7 cellular contexts compared by ENCODE assay signal in genomic region chr4:169774466-169775445, GRCh38. TPM values are rescaled to one million over a fixed set of nuclear protein-coding genes. Genes with fewer than 3 reads are reported as not detected.
DNase-seq lines count a peak whose midpoint lies in the region; ATAC-seq, FAIRE-seq and TF ChIP-seq lines count a peak whose summit lies in the region.

No MANE protein-coding gene starts in this region.

- 29 to 31% methylated on average over 27 to 58 of the region's 58 CpGs for WGBS in body of pancreas, 2 donors
- WGBS in liver, result 19% methylated on average over 58 of the region's 58 CpGs
- 32% methylated on average over 28 of the region's 58 CpGs for WGBS in suprapubic skin
- WGBS in small intestine, 3 donors, result 28 to 34% (median 29%) methylated on average over 47 to 58 of the region's 58 CpGs

- H3K27me3 ChIP-seq in RWPE2 (ENCODE audit: insufficient read depth, poor library complexity, severe bottlenecking), result no peaks in the 10 kb centered on the region
- H3K27me3 ChIP-seq in body of pancreas, result peaks cover 0 to 8% of the 10 kb centered on the region in 2 donors
- peaks cover 0 to 7% (median 4%) of the 10 kb centered on the region in 4 donors for H3K27me3 ChIP-seq in liver (ENCODE audit: control insufficient read depth in 4 of 4, insufficient read depth in 4 of 4, low read length in 3 of 4)
- H3K27me3 ChIP-seq in suprapubic skin, result peaks cover 21% of the 10 kb centered on the region
- H3K27me3 ChIP-seq in small intestine (ENCODE audit: control insufficient read depth in 2 of 2, insufficient read depth in 2 of 2, low read length in 2 of 2), result no peaks in the 10 kb centered on the region

- H3K4me3 ChIP-seq in RWPE2 (ENCODE audit: severe bottlenecking) (no peak overlapping the region), body of pancreas (no peak overlapping the region), liver (ENCODE audit: low read depth in 1 of 3, low read length in 3 of 3) (peak overlapping the region in 2 of 3 donors; percentile 26 to 30), suprapubic skin (peak overlapping the region; percentile 28), small intestine (ENCODE audit: low read depth in 1 of 2, low read length in 2 of 2) (no peak overlapping the region)

- peak; percentile 36 for ATAC-seq in RWPE2 (ENCODE audit: low read depth)
- ATAC-seq in body of pancreas, result peak; percentile 47

- no peak for TF ChIP-seq RAD21 in liver (IDR thresholded peaks at IDR 0.05)

- no peak for TF ChIP-seq EP300 in suprapubic skin (IDR thresholded peaks at IDR 0.05)

- H3K4me1 ChIP-seq in RWPE2 (ENCODE audit: insufficient read depth, poor library complexity, severe bottlenecking), result no peaks in the 10 kb centered on the region
- peaks cover 7% of the 10 kb centered on the region for H3K4me1 ChIP-seq in body of pancreas
- H3K4me1 ChIP-seq in liver (ENCODE audit: control insufficient read depth in 4 of 4, insufficient read depth in 4 of 4, low read length in 3 of 4), result peaks cover 0 to 7% (median 4%) of the 10 kb centered on the region in 4 donors
- H3K4me1 ChIP-seq in suprapubic skin, result peaks cover 8% of the 10 kb centered on the region
- H3K4me1 ChIP-seq in small intestine (ENCODE audit: control insufficient read depth in 2 of 2, insufficient read depth in 1 of 2, low read depth in 1 of 2, low read length in 1 of 2), result no peaks in the 10 kb centered on the region

- DNase-seq in RWPE2 (ENCODE audit: low spot score) (no peak), body of pancreas (peak in 3 of 4 donors; percentile 4 to 29 (median 16)), suprapubic skin (ENCODE audit: low spot score in 2 of 2) (no peak), NCI-H2196 treated with DMSO at 0.1 percent for 48 hours (lab: John Stamatoyannopoulos, UW; ENCODE audit: unreplicated experiment) (no peak), small intestine (no peak), DMS79 treated with DMSO at 0.1 percent for 48 hours (lab: John Stamatoyannopoulos, UW) (no peak)

- peak; percentile 34 for TF ChIP-seq CTCF in RWPE2 (IDR thresholded peaks at IDR 0.05; ENCODE audit: poor library complexity, severe bottlenecking)
- peak in 3 of 7 experiments; percentile 13 to 24 (median 19) for TF ChIP-seq CTCF in body of pancreas (IDR thresholded peaks at IDR 0.05)
- TF ChIP-seq CTCF in liver (IDR thresholded peaks at IDR 0.05; ENCODE audit: low read depth, low read length, missing input control), result peak; percentile 2
- TF ChIP-seq CTCF in suprapubic skin (IDR thresholded peaks at IDR 0.05), result no peak

- H3K9me3 ChIP-seq in RWPE2 (ENCODE audit: severe bottlenecking) (no peaks in the 10 kb centered on the region), body of pancreas (no peaks in the 10 kb centered on the region), liver (ENCODE audit: control insufficient read depth in 4 of 4, low read length in 3 of 4) (no peaks in the 10 kb centered on the region), suprapubic skin (no peaks in the 10 kb centered on the region), small intestine (ENCODE audit: control insufficient read depth, low read depth) (no peaks in the 10 kb centered on the region)

- H3K36me3 ChIP-seq in RWPE2 (ENCODE audit: low read depth) (no peaks in the 10 kb centered on the region), body of pancreas (replicated peaks in 1 of 2; ENCODE audit: insufficient read depth in 1 of 2, low read depth in 2 of 2) (no peaks in the 10 kb centered on the region), liver (ENCODE audit: control insufficient read depth in 4 of 4, insufficient read depth in 3 of 4, low read depth in 1 of 4, low read length in 3 of 4) (no peaks in the 10 kb centered on the region), suprapubic skin (no peaks in the 10 kb centered on the region), small intestine (ENCODE audit: control insufficient read depth in 2 of 2, insufficient read depth in 2 of 2, low read length in 2 of 2) (no peaks in the 10 kb centered on the region)

- no peak overlapping the region for H3K27ac ChIP-seq in RWPE2 (ENCODE audit: poor library complexity, severe bottlenecking)
- no peak overlapping the region for H3K27ac ChIP-seq in body of pancreas
- H3K27ac ChIP-seq in liver (ENCODE audit: low read depth in 1 of 2, low read length in 2 of 2), result no peak overlapping the region
- no peak overlapping the region for H3K27ac ChIP-seq in suprapubic skin
- H3K27ac ChIP-seq in small intestine (ENCODE audit: low read depth in 1 of 2, low read length in 1 of 2), result no peak overlapping the region

- FAIRE-seq in small intestine (lab: Jason Lieb, UNC), result no peak

- TF ChIP-seq POLR2A in body of pancreas (IDR thresholded peaks at IDR 0.05) (no peak), suprapubic skin (IDR thresholded peaks at IDR 0.05) (no peak)

- intact Hi-C loops in body of pancreas (cut with DNase I), result no loop called here

- no peak overlapping the region for H3K9ac ChIP-seq in liver (ENCODE audit: low read depth in 1 of 2, low read length in 2 of 2)

TF ChIP-seq in liver, 16 proteins besides CTCF, POLR2A, EP300 and RAD21:
- TF ChIP-seq EGR1 (IDR thresholded peaks at IDR 0.05; ENCODE audit: low read depth in 2 of 2) (no peak), YY1 (IDR thresholded peaks at IDR 0.05) (no peak), ZBTB33 (IDR thresholded peaks at IDR 0.05) (no peak), HNF4G (IDR thresholded peaks at IDR 0.05) (no peak), TAF1 (conservative IDR thresholded peaks at IDR 0.05) (no peak), ATF3 (IDR thresholded peaks at IDR 0.05) (no peak), RXRA (IDR thresholded peaks at IDR 0.05) (no peak), FOXA1 (IDR thresholded peaks at IDR 0.05) (no peak), FOXA2 (IDR thresholded peaks at IDR 0.05) (no peak), SP1 (IDR thresholded peaks at IDR 0.05) (no peak), GABPA (IDR thresholded peaks at IDR 0.05 in 1 of 2, conservative IDR thresholded peaks at IDR 0.05 in 1 of 2) (no peak), NR2F2 (IDR thresholded peaks at IDR 0.05) (no peak), JUND (IDR thresholded peaks at IDR 0.05) (no peak), HNF4A (conservative IDR thresholded peaks at IDR 0.05) (no peak)
- TF ChIP-seq, protein P1, sequence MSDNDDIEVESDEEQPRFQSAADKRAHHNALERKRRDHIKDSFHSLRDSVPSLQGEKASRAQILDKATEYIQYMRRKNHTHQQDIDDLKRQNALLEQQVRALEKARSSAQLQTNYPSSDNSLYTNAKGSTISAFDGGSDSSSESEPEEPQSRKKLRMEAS (IDR thresholded peaks at IDR 0.05), result no peak
- TF ChIP-seq, protein P2, sequence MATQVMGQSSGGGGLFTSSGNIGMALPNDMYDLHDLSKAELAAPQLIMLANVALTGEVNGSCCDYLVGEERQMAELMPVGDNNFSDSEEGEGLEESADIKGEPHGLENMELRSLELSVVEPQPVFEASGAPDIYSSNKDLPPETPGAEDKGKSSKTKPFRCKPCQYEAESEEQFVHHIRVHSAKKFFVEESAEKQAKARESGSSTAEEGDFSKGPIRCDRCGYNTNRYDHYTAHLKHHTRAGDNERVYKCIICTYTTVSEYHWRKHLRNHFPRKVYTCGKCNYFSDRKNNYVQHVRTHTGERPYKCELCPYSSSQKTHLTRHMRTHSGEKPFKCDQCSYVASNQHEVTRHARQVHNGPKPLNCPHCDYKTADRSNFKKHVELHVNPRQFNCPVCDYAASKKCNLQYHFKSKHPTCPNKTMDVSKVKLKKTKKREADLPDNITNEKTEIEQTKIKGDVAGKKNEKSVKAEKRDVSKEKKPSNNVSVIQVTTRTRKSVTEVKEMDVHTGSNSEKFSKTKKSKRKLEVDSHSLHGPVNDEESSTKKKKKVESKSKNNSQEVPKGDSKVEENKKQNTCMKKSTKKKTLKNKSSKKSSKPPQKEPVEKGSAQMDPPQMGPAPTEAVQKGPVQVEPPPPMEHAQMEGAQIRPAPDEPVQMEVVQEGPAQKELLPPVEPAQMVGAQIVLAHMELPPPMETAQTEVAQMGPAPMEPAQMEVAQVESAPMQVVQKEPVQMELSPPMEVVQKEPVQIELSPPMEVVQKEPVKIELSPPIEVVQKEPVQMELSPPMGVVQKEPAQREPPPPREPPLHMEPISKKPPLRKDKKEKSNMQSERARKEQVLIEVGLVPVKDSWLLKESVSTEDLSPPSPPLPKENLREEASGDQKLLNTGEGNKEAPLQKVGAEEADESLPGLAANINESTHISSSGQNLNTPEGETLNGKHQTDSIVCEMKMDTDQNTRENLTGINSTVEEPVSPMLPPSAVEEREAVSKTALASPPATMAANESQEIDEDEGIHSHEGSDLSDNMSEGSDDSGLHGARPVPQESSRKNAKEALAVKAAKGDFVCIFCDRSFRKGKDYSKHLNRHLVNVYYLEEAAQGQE (IDR thresholded peaks at IDR 0.05), result no peak

RNA-seq across cellular contexts. Expression of gene HPF1, which starts 17.0 kb away (rescaled TPM):
- total RNA-seq in body of pancreas (10 to 100 TPM in 1 of 2 donors, 1 to 10 TPM in 1; 8.6 to 10.9 TPM), liver (10 to 100 TPM; 10.8 to 15.2 TPM), suprapubic skin (10 to 100 TPM; 12.2 to 28.7 (median 20.5) TPM)
- polyA plus RNA-seq in liver (10 to 100 TPM in 1 of 2 donors, 1 to 10 TPM in 1; 8.7 to 15.7 TPM), small intestine (10 to 100 TPM; 13.2 to 22.7 (median 17.8) TPM)

Comparison
In these comparisons a context has a peak if more than half of its experiments do, and no peak if none do; other contexts are left out.
1. DNase-seq: peak in body of pancreas (3 of 4); none in RWPE2 (single experiment), suprapubic skin (0 of 2), NCI-H2196 treated with DMSO at 0.1 percent for 48 hours (single experiment), small intestine (single experiment) and DMS79 treated with DMSO at 0.1 percent for 48 hours (single experiment).
2. H3K4me3 ChIP-seq: peak in liver (2 of 3) and suprapubic skin (single experiment); none in RWPE2 (single experiment), body of pancreas (0 of 2) and small intestine (0 of 2).
3. CTCF ChIP-seq: peak in RWPE2 (single experiment) and liver (single experiment); none in suprapubic skin (0 of 2).